Comparison of ENCODE assay signal across 8 cellular contexts in genomic region chr12:119902084-119902509, GRCh38. TPM values are rescaled to one million over a fixed set of nuclear protein-coding genes. Genes with fewer than 3 reads are reported as not detected.
DNase-seq lines count a peak whose midpoint lies in the region; ATAC-seq, FAIRE-seq and TF ChIP-seq lines count a peak whose summit lies in the region.

No MANE protein-coding gene starts in this region.

- H3K27ac Mint-ChIP-seq in endodermal cell: no peak overlapping the region

- ATAC-seq in GM18861 (IDR thresholded peaks at IDR 0.05; ENCODE audit: unreplicated experiment): peak; percentile 67

- no peaks in the 10 kb centered on the region for H3K27me3 ChIP-seq in A673 (replicated peaks; ENCODE audit: insufficient read depth, low read depth, low read length, poor library complexity)
- no peaks in the 10 kb centered on the region for H3K27me3 ChIP-seq in endodermal cell (ENCODE audit: control insufficient read depth, insufficient read depth, low read length, poor library complexity, severe bottlenecking)

- BruUV-seq in A673 (replicated peaks; lab: Mats Ljungman, UMichigan): no TSS peak

- CTCF ChIA-PET in A673 (lab: Charles Lee): interaction anchor here (0.5 to 2.0 kb wide), 4 partner anchors 64 to 344 kb away, joined by 3 to 6 read pairs (median 4); no protein-coding TSS in a partner anchor

- POLR2A ChIA-PET in A673 (lab: Charles Lee; ENCODE audit: low non-redundant PET): no interaction called here

- intact Hi-C loops in A673 (cut with micrococcal nuclease; ENCODE audit: unreplicated experiment): loop anchor here (5.0 kb wide), 2 partner anchors 100 to 205 kb away; no protein-coding TSS in a partner anchor

- TF ChIP-seq CTCF in A673 (conservative IDR thresholded peaks at IDR 0.05; ENCODE audit: low read depth, low read length) (peak; percentile 90), endodermal cell (conservative IDR thresholded peaks at IDR 0.05) (peak; percentile 91)

- H3K4me3 ChIP-seq in A673 (ENCODE audit: low read depth, low read length, poor library complexity, severe bottlenecking): no peak overlapping the region
- H3K4me3 ChIP-seq in endodermal cell (ENCODE audit: low read length): no peak overlapping the region

- 9 to 36% methylated on average over 3 to 5 of the region's 5 CpGs for WGBS in endodermal cell (ENCODE audit: insufficient coverage in 1 of 2, insufficient read length in 1 of 2), 2 experiments

- H3K9me3 Mint-ChIP-seq in endodermal cell: peaks cover 2% of the 10 kb centered on the region

- H3K9me3 ChIP-seq in A673 (ENCODE audit: low read depth, low read length, poor library complexity, severe bottlenecking): no peaks in the 10 kb centered on the region
- H3K9me3 ChIP-seq in endodermal cell (ENCODE audit: control insufficient read depth, low read length): no peaks in the 10 kb centered on the region

- no peaks in the 10 kb centered on the region for H3K4me1 Mint-ChIP-seq in endodermal cell

- no peak for FAIRE-seq in HTR-8/SVneo (lab: Jason Lieb, UNC)

- no peaks in the 10 kb centered on the region for H3K36me3 ChIP-seq in A673 (ENCODE audit: insufficient read depth, low read length, poor library complexity, severe bottlenecking)
- no peaks in the 10 kb centered on the region for H3K36me3 ChIP-seq in endodermal cell (ENCODE audit: control insufficient read depth, insufficient read depth, low read length)

- H3K9ac ChIP-seq in endodermal cell (ENCODE audit: extremely low read depth, low read length, poor library complexity, severe bottlenecking): no peak overlapping the region

- DNase-seq in A673 (ENCODE audit: low spot score) (peak; percentile 73), HTR-8/SVneo (ENCODE audit: insufficient read length, low spot score) (peak; percentile 69), NOMO-1 treated with DMSO at 0.1 percent for 48 hours (lab: John Stamatoyannopoulos, UW; ENCODE audit: unreplicated experiment) (peak; percentile 83), endodermal cell (peak; percentile 97), myocyte (ENCODE audit: low read depth) (peak; percentile 69)
- DNase-seq in activated CD8-positive, alpha-beta memory T cell treated with anti-CD3 and anti-CD28 coated beads for 1 hour (ENCODE audit: extremely low read depth in 1 of 2, low read depth in 1 of 2): peak; percentile 29 to 40
- peak; percentile 48 to 55 for DNase-seq in stimulated activated CD8-positive, alpha-beta memory T cell treated with anti-CD3 and anti-CD28 coated beads, Interleukin-7, amount 100 ng/mL, for 4 hours (ENCODE audit: low read depth in 2 of 2)

- no peaks in the 10 kb centered on the region for H3K27me3 Mint-ChIP-seq in endodermal cell (ENCODE audit: insufficient read depth)

- H3K4me3 Mint-ChIP-seq in endodermal cell: no peak overlapping the region

- no peaks in the 10 kb centered on the region for H3K36me3 Mint-ChIP-seq in endodermal cell (ENCODE audit: low read depth)

- H3K27ac ChIP-seq in A673 (ENCODE audit: low read depth, low read length, poor library complexity, severe bottlenecking): no peak overlapping the region
- no peak overlapping the region for H3K27ac ChIP-seq in endodermal cell (ENCODE audit: low read depth, low read length)

- no peaks in the 10 kb centered on the region for H3K4me1 ChIP-seq in A673 (ENCODE audit: insufficient read depth, low read length, poor library complexity, severe bottlenecking)
- no peaks in the 10 kb centered on the region for H3K4me1 ChIP-seq in endodermal cell (ENCODE audit: control insufficient read depth, insufficient read depth, low read length)

RNA-seq across cellular contexts. Expression of gene CIT, which starts 25.0 kb away (rescaled TPM):
- total RNA-seq in A673 (2021) (62.4 and 73.7 TPM in 2 replicates), endodermal cell (10 to 100 TPM; 57.3 to 79.1 TPM), myocyte (4.7 and 5.6 TPM in 2 replicates)
- 38.3 TPM for polyA plus RNA-seq in endodermal cell (2013, experiment 1 of 2)
- polyA plus RNA-seq in endodermal cell (2013, experiment 2 of 2): 44.6 TPM
- 1.2 TPM for polyA plus RNA-seq in myocyte (2012)

Comparison
In these comparisons a context has a peak if more than half of its experiments do, and no peak if none do; other contexts are left out.
1. DNase-seq: peak in every context shown above with its lines; median percentile 97 in endodermal cell; 83 in NOMO-1 treated with DMSO at 0.1 percent for 48 hours; 73 in A673; 69 in HTR-8/SVneo; 69 in myocyte; 52 in stimulated activated CD8-positive, alpha-beta memory T cell treated with anti-CD3 and anti-CD28 coated beads, Interleukin-7, amount 100 ng/mL, for 4 hours; 34 in activated CD8-positive, alpha-beta memory T cell treated with anti-CD3 and anti-CD28 coated beads for 1 hour.